8 cellular contexts compared by ENCODE assay signal in the genomic region with DNA sequence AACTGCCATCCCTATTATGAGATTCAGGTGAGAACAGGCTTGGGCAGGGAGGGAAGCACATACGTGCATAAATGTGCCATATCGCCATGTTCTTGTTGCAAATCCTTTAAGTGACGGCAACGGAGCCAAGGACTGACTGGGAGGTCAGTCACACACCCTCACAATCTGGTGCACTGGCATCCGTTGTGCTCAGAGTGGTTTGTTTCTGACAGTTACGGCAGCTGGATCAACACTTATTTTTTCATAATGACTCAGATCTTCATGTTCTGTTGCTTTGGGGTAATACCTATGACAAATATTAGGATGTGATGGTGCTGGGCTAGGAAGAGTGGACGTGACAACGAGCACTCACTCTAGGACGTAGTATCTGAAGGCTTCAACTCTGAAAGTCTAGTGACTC. TPM values are rescaled to one million over a fixed set of nuclear protein-coding genes. Genes with fewer than 3 reads are reported as not detected.
A peak's percentile ranks its signal among the peaks of the same experiment; 100 is the strongest.
DNase-seq lines count a peak whose midpoint lies in the region; ATAC-seq lines count a peak whose summit lies in the region.

No MANE protein-coding gene starts in this region.

- H3K4me3 ChIP-seq in CD4-positive, CD25-positive, alpha-beta regulatory T cell (ENCODE audit: low read depth, low read length) = peak overlapping the region; percentile 69

- peak overlapping the region; percentile 67 to 92 (median 85) for H3K27ac Mint-ChIP-seq in CD4-positive, CD25-positive, alpha-beta regulatory T cell
- H3K27ac Mint-ChIP-seq in activated T-cell treated with anti-CD3 and anti-CD28 coated beads, Interleukin-2, amount 50 U/mL, for 72 hours = peak overlapping the region; percentile 87

- peaks cover 38% of the 10 kb centered on the region for H3K4me1 ChIP-seq in CD4-positive, CD25-positive, alpha-beta regulatory T cell (ENCODE audit: control insufficient read depth, insufficient read depth, low read length, poor library complexity, severe bottlenecking)

- DNase-seq in CD4-positive, CD25-positive, alpha-beta regulatory T cell = peak; percentile 11 to 46 (median 45)
- DNase-seq in activated T-cell treated with anti-CD3 and anti-CD28 coated beads, Interleukin-2, amount 50 U/mL, for 72 hours = peak; percentile 28 to 51
- no peak for DNase-seq in effector CD4-positive, alpha-beta T cell
- DNase-seq in SIG-M5 treated with dmso at 0.1 percent for 504 hours (lab: John Stamatoyannopoulos, UW; ENCODE audit: unreplicated experiment) (no peak), AG08395 (ENCODE audit: low spot score) (no peak), SIG-M5 (lab: John Stamatoyannopoulos, UW) (no peak)

- no peaks in the 10 kb centered on the region for H3K27me3 Mint-ChIP-seq in CD4-positive, CD25-positive, alpha-beta regulatory T cell
- peaks cover 33% of the 10 kb centered on the region for H3K27me3 Mint-ChIP-seq in activated T-cell treated with anti-CD3 and anti-CD28 coated beads, Interleukin-2, amount 50 U/mL, for 72 hours (ENCODE audit: low read depth)

- no peaks in the 10 kb centered on the region for H3K9me3 ChIP-seq in CD4-positive, CD25-positive, alpha-beta regulatory T cell (ENCODE audit: control insufficient read depth in 2 of 2, low read length in 2 of 2)

- peak overlapping the region; percentile 64 to 93 (median 78) for H3K4me3 Mint-ChIP-seq in CD4-positive, CD25-positive, alpha-beta regulatory T cell
- H3K4me3 Mint-ChIP-seq in activated T-cell treated with anti-CD3 and anti-CD28 coated beads, Interleukin-2, amount 50 U/mL, for 72 hours = peak overlapping the region; percentile 56 to 86

- H3K36me3 Mint-ChIP-seq in CD4-positive, CD25-positive, alpha-beta regulatory T cell = peaks cover 5% of the 10 kb centered on the region
- peaks cover 0 to 2% of the 10 kb centered on the region in 2 donors for H3K36me3 Mint-ChIP-seq in activated T-cell treated with anti-CD3 and anti-CD28 coated beads, Interleukin-2, amount 50 U/mL, for 72 hours (ENCODE audit: insufficient read depth in 2 of 2)

- no peaks in the 10 kb centered on the region for H3K36me3 ChIP-seq in CD4-positive, CD25-positive, alpha-beta regulatory T cell (ENCODE audit: control insufficient read depth, insufficient read depth, low read length)

- peak; percentile 65 to 67 for ATAC-seq in CD4-positive, CD25-positive, alpha-beta regulatory T cell (ENCODE audit: low read depth in 2 of 2)
- ATAC-seq in GM19023 (IDR thresholded peaks at IDR 0.05; ENCODE audit: unreplicated experiment) = peak; percentile 96
- peak; percentile 92 for ATAC-seq in HG03045 (IDR thresholded peaks at IDR 0.05; ENCODE audit: unreplicated experiment)
- peak; percentile 85 to 88 for ATAC-seq in activated T-cell treated with anti-CD3 and anti-CD28 coated beads, Interleukin-2, amount 50 U/mL, for 72 hours (replicated peaks in 1 of 2)

- peak overlapping the region; percentile 78 for H3K27ac ChIP-seq in CD4-positive, CD25-positive, alpha-beta regulatory T cell (ENCODE audit: insufficient read depth, low read length, poor library complexity, severe bottlenecking)

- H3K4me1 Mint-ChIP-seq in CD4-positive, CD25-positive, alpha-beta regulatory T cell = peaks cover 4 to 53% (median 33%) of the 10 kb centered on the region in 4 donors
- H3K4me1 Mint-ChIP-seq in activated T-cell treated with anti-CD3 and anti-CD28 coated beads, Interleukin-2, amount 50 U/mL, for 72 hours (ENCODE audit: low read depth) = peaks cover 19% of the 10 kb centered on the region

- peaks cover 0 to 5% (median 1%) of the 10 kb centered on the region in 7 donors for H3K9me3 Mint-ChIP-seq in CD4-positive, CD25-positive, alpha-beta regulatory T cell
- no peaks in the 10 kb centered on the region for H3K9me3 Mint-ChIP-seq in activated T-cell treated with anti-CD3 and anti-CD28 coated beads, Interleukin-2, amount 50 U/mL, for 72 hours

- no peaks in the 10 kb centered on the region for H3K27me3 ChIP-seq in CD4-positive, CD25-positive, alpha-beta regulatory T cell (ENCODE audit: control insufficient read depth, insufficient read depth, low read length)

RNA-seq across cellular contexts. Expression of gene PREP, which starts 56.2 kb away (rescaled TPM):
- total RNA-seq in CD4-positive, CD25-positive, alpha-beta regulatory T cell = 33.8 TPM
- 10 to 100 TPM; 40.8 to 49.7 (median 41.8) TPM for polyA plus RNA-seq in CD4-positive, CD25-positive, alpha-beta regulatory T cell
- 10 to 100 TPM; 31.6 to 40.0 TPM for total RNA-seq in activated T-cell treated with anti-CD3 and anti-CD28 coated beads, Interleukin-2, amount 50 U/mL, for 72 hours

Comparison
In these comparisons a context has a peak if more than half of its experiments do, and no peak if none do; other contexts are left out.
1. DNase-seq: peak in CD4-positive, CD25-positive, alpha-beta regulatory T cell (3 of 3) and activated T-cell treated with anti-CD3 and anti-CD28 coated beads, Interleukin-2, amount 50 U/mL, for 72 hours (2 of 2); none in effector CD4-positive, alpha-beta T cell (single experiment), SIG-M5 treated with dmso at 0.1 percent for 504 hours (single experiment), AG08395 (single experiment) and SIG-M5 (single experiment).
2. Peak in every context shown above with its lines, with median percentiles within 50 percentile points of each other: ATAC-seq.